ENCODE assay signal across 12 cellular contexts in genomic region chr7:69651101-69651590, GRCh38. TPM values are rescaled to one million over a fixed set of nuclear protein-coding genes. Genes with fewer than 3 reads are reported as not detected.
DNase-seq lines count a peak whose midpoint lies in the region; ATAC-seq, FAIRE-seq and TF ChIP-seq lines count a peak whose summit lies in the region.
"Had no signal": no experiment of that assay in that cellular context is flagged by ENCODE, and none has a peak within 500 bp of the region (broad histone marks: within the 10 kb centered on the region; RNA-seq: fewer than 3 reads in every experiment).

No MANE protein-coding gene starts in this region.

- no peak overlapping the region for H3K27ac ChIP-seq in H1 (ENCODE audit: low read depth, low read length)
- H3K27ac ChIP-seq: coronary artery had no signal

- H3K56ac ChIP-seq in H1 (replicated peaks; ENCODE audit: insufficient read length, low read depth, low read length) = no peak overlapping the region

- H3K4ac ChIP-seq in H1 (replicated peaks; ENCODE audit: insufficient read length, low read depth, low read length) = no peak overlapping the region

- H3K36me3 ChIP-seq in H1 (ENCODE audit: control insufficient read depth in 2 of 4, insufficient read depth in 4 of 4, low read length in 3 of 4) = no peaks in the 10 kb centered on the region

- H2BK20ac ChIP-seq in H1 (ENCODE audit: low read length) = no peak overlapping the region

- H3K23ac ChIP-seq in H1 (ENCODE audit: insufficient read length) = no peak overlapping the region

- no peaks in the 10 kb centered on the region for H3K79me2 ChIP-seq in H1 (ENCODE audit: control insufficient read depth in 1 of 2, insufficient read depth in 2 of 2, low read length in 2 of 2)

- no peak overlapping the region for H3K4me2 ChIP-seq in H1 (ENCODE audit: insufficient read depth in 1 of 2, low read depth in 2 of 2, low read length in 2 of 2)

- POLR2A ChIA-PET in H1 (lab: Charles Lee; ENCODE audit: partially characterized antibody) = no interaction called here

- peak; percentile 92 for ATAC-seq in GM18511 (IDR thresholded peaks at IDR 0.05; ENCODE audit: unreplicated experiment)
- ATAC-seq in GM19467 (IDR thresholded peaks at IDR 0.05; ENCODE audit: unreplicated experiment) = peak; percentile 53
- ATAC-seq in HG03064 (IDR thresholded peaks at IDR 0.05; ENCODE audit: low read depth, unreplicated experiment) = peak; percentile 64
- ATAC-seq in left colon = no peak

- FAIRE-seq in H1 (lab: Jason Lieb, UNC) = no peak

- peaks cover 3 to 16% (median 8%) of the 10 kb centered on the region in 4 experiments; a peak in 6 of 7 replicates for H3K4me1 ChIP-seq in H1 (replicated peaks in 1 of 4; ENCODE audit: control insufficient read depth in 3 of 4, insufficient read depth in 4 of 4, low read length in 3 of 4)

- peak overlapping the region; percentile 12; the same call in 1 of the 2 replicates for H2BK12ac ChIP-seq in H1 (ENCODE audit: low read depth, low read length)

- H2AK5ac ChIP-seq in H1 (ENCODE audit: low read depth, low read length) = peak overlapping the region; percentile 91; the same call in 1 of the 2 replicates

- no peak overlapping the region for H3K9ac ChIP-seq in H1 (replicated peaks in 1 of 4; ENCODE audit: extremely low read depth in 1 of 4, low read depth in 3 of 4, low read length in 3 of 4)

- no peak for TF ChIP-seq CTCF in H1 (IDR thresholded peaks at IDR 0.05; ENCODE audit: control extremely low read depth in 1 of 3, insufficient read depth in 1 of 3, low read depth in 1 of 3, low read length in 3 of 3)

- TF ChIP-seq EP300 in H1 (IDR thresholded peaks at IDR 0.05; ENCODE audit: borderline replicate concordance in 1 of 2, low read depth in 2 of 2, low read length in 2 of 2) = no peak

- TF ChIP-seq RAD21 in H1 (IDR thresholded peaks at IDR 0.05 in 1 of 2, conservative IDR thresholded peaks at IDR 0.05 in 1 of 2; ENCODE audit: low read depth in 2 of 2, low read length in 2 of 2) = no peak

- CTCF ChIA-PET in H1 (lab: Charles Lee; ENCODE audit: partially characterized antibody) = interaction anchor here (0.6 kb wide), 2 partner anchors 9 to 358 kb away, joined by 3 read pairs; no protein-coding TSS in a partner anchor

- no peak overlapping the region for H2AFZ ChIP-seq in H1 (ENCODE audit: low read length)

- no peak overlapping the region for H3K4me3 ChIP-seq in H1 (ENCODE audit: extremely low read depth in 1 of 4, insufficient read depth in 2 of 4, low read depth in 3 of 4, low read length in 4 of 4)
- H3K4me3 ChIP-seq: coronary artery had no signal

- H4K8ac ChIP-seq in H1 (ENCODE audit: extremely low read depth, insufficient read depth, low read length) = no peak overlapping the region

- H3K14ac ChIP-seq in H1 (ENCODE audit: insufficient read length) = no peak overlapping the region

- H4K91ac ChIP-seq in H1 (replicated peaks; ENCODE audit: insufficient read length, low read length) = no peak overlapping the region

- DNase-seq in H1 (ENCODE audit: low read depth in 1 of 2, low spot score in 2 of 2) = no peak
- no peak for DNase-seq in LoVo (ENCODE audit: low spot score)
- no peak for DNase-seq in left colon
- DNase-seq in DMS153 treated with DMSO at 0.1 percent for 48 hours (lab: John Stamatoyannopoulos, UW; ENCODE audit: unreplicated experiment) = no peak
- DNase-seq in islet precursor cell = no peak
- DNase-seq: activated T-cell treated with anti-CD3 and anti-CD28 coated beads for 4 hours, DMS 273 treated with DMSO at 0.1 percent for 48 hours, NCI-H2081 had no signal

- peaks cover 0 to 2% (median 0%) of the 10 kb centered on the region in 4 experiments; a peak in 1 of 7 replicates for H3K27me3 ChIP-seq in H1 (replicated peaks in 1 of 4; ENCODE audit: control insufficient read depth in 3 of 4, extremely low read depth in 1 of 4, insufficient read depth in 3 of 4, low read length in 3 of 4)

- no peaks in the 10 kb centered on the region for H4K20me1 ChIP-seq in H1 (replicated peaks in 1 of 2; ENCODE audit: control insufficient read depth in 1 of 2, insufficient read depth in 2 of 2, low read length in 2 of 2)

- peak overlapping the region; percentile 89; the same call in 1 of the 2 replicates for H2BK15ac ChIP-seq in H1 (ENCODE audit: low read length)

- no peak overlapping the region for H4K5ac ChIP-seq in H1 (ENCODE audit: insufficient read length, low read depth, low read length)

- TF ChIP-seq POLR2A in H1 (IDR thresholded peaks at IDR 0.05; ENCODE audit: control extremely low read depth in 1 of 2, low read depth in 2 of 2, low read length in 2 of 2) = no peak

- no peak overlapping the region for H2BK120ac ChIP-seq in H1 (replicated peaks; ENCODE audit: low read depth, low read length)

- H3K79me1 ChIP-seq in H1 (ENCODE audit: low read depth, low read length) = peaks cover 3% of the 10 kb centered on the region; the same call in 1 of the 2 replicates

- no peak overlapping the region for H2BK5ac ChIP-seq in H1 (ENCODE audit: low read depth, low read length)

- H3K9me3 ChIP-seq in H1 (ENCODE audit: insufficient read depth in 2 of 2, low read depth in 1 of 2, low read length in 1 of 2) = no peaks in the 10 kb centered on the region

- no peaks in the 10 kb centered on the region for H3K23me2 ChIP-seq in H1 (ENCODE audit: low read depth, low read length)

- intact Hi-C loops in left colon (cut with DNase I, micrococcal nuclease) = no loop called here

- WGBS in H1 (ENCODE audit: extremely low coverage in 1 of 2, insufficient coverage in 1 of 2, insufficient read length in 1 of 2, insufficient replicate concordance in 2 of 2, low coverage in 1 of 2, low lambda C conversion rate in 2 of 2, missing lambda C conversion rate in 1 of 2), 2 experiments = 92% methylated on average over 7 of the region's 7 CpGs; no CpG with 5 or more reads in 1 of the 2 experiments

- H3K18ac ChIP-seq in H1 (ENCODE audit: extremely low read depth, low read length) = no peak overlapping the region

TF ChIP-seq in H1, 55 proteins besides CTCF, POLR2A, EP300 and RAD21:
- TF ChIP-seq SP4 (IDR thresholded peaks at IDR 0.05; ENCODE audit: low read length) (no peak), CBX8 (IDR thresholded peaks at IDR 0.05; ENCODE audit: borderline replicate concordance, low read depth, low read length) (no peak), ZNF274 (IDR thresholded peaks at IDR 0.05; ENCODE audit: borderline replicate concordance, extremely low read depth, low read length) (no peak), TEAD4 (IDR thresholded peaks at IDR 0.05; ENCODE audit: low read depth, low read length) (no peak), PHF8 (conservative IDR thresholded peaks at IDR 0.05; ENCODE audit: low read depth, low read length) (no peak), JUN (IDR thresholded peaks at IDR 0.05; ENCODE audit: low read depth, low read length) (no peak), RFX5 (IDR thresholded peaks at IDR 0.05; ENCODE audit: borderline replicate concordance, low read depth, low read length) (no peak), E2F6 (IDR thresholded peaks at IDR 0.05) (no peak), BRCA1 (IDR thresholded peaks at IDR 0.05; ENCODE audit: low read depth, low read length) (no peak), RBBP5 (IDR thresholded peaks at IDR 0.05; ENCODE audit: borderline replicate concordance, low read depth, low read length) (no peak), SUZ12 (IDR thresholded peaks at IDR 0.05; ENCODE audit: low read length) (no peak), KDM5A (IDR thresholded peaks at IDR 0.05; ENCODE audit: low read length) (no peak)

RNA-seq across cellular contexts. Expression of gene AUTS2, which starts 52.9 kb away (rescaled TPM):
- 95.3 and 101 TPM in 2 replicates for total RNA-seq in H1 (2021; fragmentation: NEBNext Ultra II Directional; extraction: Animal tissue kit (Norgen Biotek cat#: 25700))
- 25.9 and 44.3 TPM in 2 replicates for polyA plus RNA-seq in H1 (2011; rRNA removed)
- 27.8 TPM for polyA plus RNA-seq in H1 (2011; cell fraction: cytosol; rRNA removed)
- 132 TPM for polyA plus RNA-seq in H1 (2011; cell fraction: nucleus; rRNA removed)
- 77.3 to 113 TPM (median 88.3 TPM) in 4 replicates for polyA plus RNA-seq in H1 (2012, experiment 1 of 2)
- 20.6 TPM for polyA plus RNA-seq in H1 (2012, experiment 2 of 2)
- 47.8 TPM for polyA plus RNA-seq in H1 (2013, experiment 1 of 2)
- 42.8 TPM for polyA plus RNA-seq in H1 (2013, experiment 2 of 2)
- 71.0 and 86.4 TPM in 2 replicates for polyA minus RNA-seq in H1 (2011; rRNA and poly(A)+ RNA removed)
- 92.1 TPM for polyA minus RNA-seq in H1 (2011; cell fraction: cytosol; rRNA and poly(A)+ RNA removed)
- polyA minus RNA-seq in H1 (2011; cell fraction: nucleus; rRNA and poly(A)+ RNA removed) = 279 TPM
- total RNA-seq in left colon = 10 to 100 TPM; 43.3 to 44.2 TPM
